23 cellular contexts compared by ENCODE assay signal in the genomic region with DNA sequence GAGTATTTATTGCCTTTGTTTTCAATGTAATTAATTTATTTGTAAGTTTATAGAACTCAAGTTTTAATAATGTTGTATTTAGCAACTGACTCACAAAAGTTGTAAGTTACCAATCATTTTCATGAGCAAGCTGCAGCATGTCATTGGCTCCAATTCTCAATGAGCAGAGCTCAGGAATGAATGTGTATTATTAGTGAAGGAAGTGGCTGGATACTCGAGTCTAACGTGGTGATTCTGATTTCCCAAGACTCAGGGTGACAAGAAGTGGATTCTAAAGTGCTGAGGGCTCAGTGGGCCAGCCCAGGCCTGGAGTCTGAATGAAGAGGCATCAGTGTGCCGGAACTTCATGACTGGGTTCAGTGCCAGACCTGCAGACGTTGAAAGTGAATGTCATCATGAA. TPM values are rescaled to one million over a fixed set of nuclear protein-coding genes. Genes with fewer than 3 reads are reported as not detected.
A peak's percentile ranks its signal among the peaks of the same experiment; 100 is the strongest.
DNase-seq lines count a peak whose midpoint lies in the region; ATAC-seq, FAIRE-seq and TF ChIP-seq lines count a peak whose summit lies in the region.
"Had no signal": no experiment of that assay in that cellular context is flagged by ENCODE, and none has a peak within 500 bp of the region (broad histone marks: within the 10 kb centered on the region; RNA-seq: fewer than 3 reads in every experiment).

No MANE protein-coding gene starts in this region.

- in situ Hi-C loops in mammary epithelial cell (cut with MboI; ENCODE audit: low sequenced_read_pairs in 2 of 2) = no loop called here

- H3K4me1 ChIP-seq in PC-9 (replicated peaks; ENCODE audit: insufficient read depth) = no peaks in the 10 kb centered on the region
- H3K4me1 ChIP-seq in mammary epithelial cell (ENCODE audit: insufficient read depth, low read length) = peaks cover 13% of the 10 kb centered on the region
- no peaks in the 10 kb centered on the region for H3K4me1 ChIP-seq in prostate gland (replicated peaks)
- H3K4me1 ChIP-seq: BLaER1 treated with 17β-estradiol and CSF1 and Interleukin-3, amounts not matched to agents 10 nM and 100 nM had no signal

- H3K4me1 Mint-ChIP-seq in activated T-cell treated with anti-CD3 and anti-CD28 coated beads, Interleukin-2, amount 50 U/mL, for 4 hours (ENCODE audit: low read depth) = no peaks in the 10 kb centered on the region
- H3K4me1 Mint-ChIP-seq: B cell had no signal

- no peaks in the 10 kb centered on the region for H3K9me2 ChIP-seq in PC-9 (ENCODE audit: insufficient read depth)

- H3K9me3 Mint-ChIP-seq in activated T-cell treated with anti-CD3 and anti-CD28 coated beads, Interleukin-2, amount 50 U/mL, for 4 hours = no peaks in the 10 kb centered on the region
- H3K9me3 Mint-ChIP-seq: CD8-positive, alpha-beta T cell had no signal

- H3K9me3 ChIP-seq in PC-9 (ENCODE audit: insufficient read depth, low read depth) (no peaks in the 10 kb centered on the region), mammary epithelial cell (replicated peaks; ENCODE audit: insufficient read depth, low read length) (no peaks in the 10 kb centered on the region), prostate gland (no peaks in the 10 kb centered on the region)

- no peak for TF ChIP-seq POLR2A in prostate gland (IDR thresholded peaks at IDR 0.05)

- H3K36me3 ChIP-seq in PC-9 (ENCODE audit: low read depth) (no peaks in the 10 kb centered on the region), mammary epithelial cell (ENCODE audit: insufficient read depth, low read length) (no peaks in the 10 kb centered on the region), prostate gland (no peaks in the 10 kb centered on the region)
- H3K36me3 ChIP-seq: BLaER1 treated with 17β-estradiol and CSF1 and Interleukin-3, amounts not matched to agents 10 nM and 100 nM had no signal

- H3K27ac ChIP-seq in PC-9 = no peak overlapping the region
- no peak overlapping the region for H3K27ac ChIP-seq in mammary epithelial cell (ENCODE audit: insufficient read depth, low read depth, low read length)
- no peak overlapping the region for H3K27ac ChIP-seq in prostate gland
- H3K27ac ChIP-seq: BLaER1 treated with 17β-estradiol and CSF1 and Interleukin-3, amounts not matched to agents 10 nM and 100 nM; HL-60 had no signal

- CTCF ChIA-PET in PC-9 (lab: Charles Lee) = no interaction called here
- CTCF ChIA-PET in mammary epithelial cell (lab: Charles Lee; ENCODE audit: low non-redundant PET) = interaction anchor here (0.5 kb wide), 1 partner anchor 295 kb away, joined by 4 read pairs; no protein-coding TSS in a partner anchor

- H3K27me3 Mint-ChIP-seq in activated T-cell treated with anti-CD3 and anti-CD28 coated beads, Interleukin-2, amount 50 U/mL, for 4 hours (ENCODE audit: low read depth) = peaks cover 13% of the 10 kb centered on the region

- no peak overlapping the region for H3K9ac ChIP-seq in mammary epithelial cell (ENCODE audit: insufficient read depth, low read length)
- H3K9ac ChIP-seq: BLaER1 treated with 17β-estradiol and CSF1 and Interleukin-3, amounts not matched to agents 10 nM and 100 nM had no signal

- no peak overlapping the region for H3K4me2 ChIP-seq in PC-9
- H3K4me2 ChIP-seq in mammary epithelial cell (ENCODE audit: insufficient read depth, low read depth, low read length) = peak overlapping the region; percentile 43
- H3K4me2 ChIP-seq: BLaER1 treated with 17β-estradiol and CSF1 and Interleukin-3, amounts not matched to agents 10 nM and 100 nM had no signal

- POLR2A ChIA-PET in PC-9 (lab: Charles Lee; ENCODE audit: unreplicated experiment) = no interaction called here

- BruUV-seq in PC-9 (replicated peaks; lab: Mats Ljungman, UMichigan) (no TSS peak), mammary epithelial cell (replicated peaks; lab: Mats Ljungman, UMichigan) (no TSS peak)

- no peaks in the 10 kb centered on the region for H3K27me3 ChIP-seq in PC-9 (ENCODE audit: insufficient read depth, low read depth)
- H3K27me3 ChIP-seq in mammary epithelial cell (ENCODE audit: insufficient read depth, low read length) = no peaks in the 10 kb centered on the region
- no peaks in the 10 kb centered on the region for H3K27me3 ChIP-seq in prostate gland (replicated peaks; ENCODE audit: insufficient read depth)
- H3K27me3 ChIP-seq: BLaER1 treated with 17β-estradiol and CSF1 and Interleukin-3, amounts not matched to agents 10 nM and 100 nM had no signal

- intact Hi-C loops in PC-9 (cut with micrococcal nuclease; ENCODE audit: unreplicated experiment) = no loop called here
- intact Hi-C loops in mammary epithelial cell (cut with micrococcal nuclease) = no loop called here
- intact Hi-C loops in prostate gland (cut with DNase I) = no loop called here

- no peak overlapping the region for H3K4me3 Mint-ChIP-seq in activated T-cell treated with anti-CD3 and anti-CD28 coated beads, Interleukin-2, amount 50 U/mL, for 4 hours
- H3K4me3 Mint-ChIP-seq: B cell; CD8-positive, alpha-beta T cell had no signal

- dilution Hi-C loops in mammary epithelial cell (cut with HindIII; ENCODE audit: low sequenced_read_pairs) = no loop called here

- 6% methylated on average over 4 of the region's 4 CpGs for WGBS in mammary epithelial cell (ENCODE audit: low coverage, missing lambda C conversion rate)
- 35% methylated on average over 4 of the region's 4 CpGs for WGBS in prostate gland

- no peaks in the 10 kb centered on the region for H3K79me2 ChIP-seq in PC-9 (ENCODE audit: low read depth)
- no peaks in the 10 kb centered on the region for H3K79me2 ChIP-seq in mammary epithelial cell (ENCODE audit: insufficient read depth, low read length)

- no peak for FAIRE-seq in RCC 7860 (lab: Jason Lieb, UNC)
- FAIRE-seq: GM12878, GM19239, HTR-8/SVneo, K562 had no signal

- no peaks in the 10 kb centered on the region for H3K36me3 Mint-ChIP-seq in activated T-cell treated with anti-CD3 and anti-CD28 coated beads, Interleukin-2, amount 50 U/mL, for 4 hours (ENCODE audit: insufficient read depth)
- H3K36me3 Mint-ChIP-seq: CD8-positive, alpha-beta T cell had no signal

- DNase-seq in PC-9 (no peak), mammary epithelial cell (peak; percentile 77), prostate gland (ENCODE audit: low spot score) (peak; percentile 42), RCC 7860 (ENCODE audit: low spot score) (no peak), KG1 (lab: John Stamatoyannopoulos, UW) (no peak)
- DNase-seq in activated T-cell treated with anti-CD3 and anti-CD28 coated beads, Interleukin-2, amount 50 U/mL, for 4 hours = no peak
- DNase-seq: Calu3; CD8-positive, alpha-beta T cell; DMS 273 treated with DMSO at 0.1 percent for 48 hours; DMS53; DND-41; EL; HCEC 1CT; IMR-90 had no signal

- no peak for TF ChIP-seq CTCF in PC-9 (conservative IDR thresholded peaks at IDR 0.05)
- TF ChIP-seq CTCF in mammary epithelial cell (conservative IDR thresholded peaks at IDR 0.05 in 1 of 2, IDR thresholded peaks at IDR 0.05 in 1 of 2; ENCODE audit: extremely low read depth in 1 of 2, insufficient read depth in 1 of 2, low read depth in 1 of 2, low read length in 2 of 2) = no peak
- no peak for TF ChIP-seq CTCF in prostate gland (IDR thresholded peaks at IDR 0.05)

- H2AFZ ChIP-seq in PC-9 (peak overlapping the region; percentile 58; the same call in 1 of the 2 replicates), mammary epithelial cell (ENCODE audit: low read depth, low read length) (peak overlapping the region; percentile 87)

- H4K20me1 ChIP-seq in PC-9 (ENCODE audit: insufficient read depth) (no peaks in the 10 kb centered on the region), mammary epithelial cell (ENCODE audit: insufficient read depth, low read length) (no peaks in the 10 kb centered on the region)
- H4K20me1 ChIP-seq: BLaER1 treated with 17β-estradiol and CSF1 and Interleukin-3, amounts not matched to agents 10 nM and 100 nM had no signal

- no peaks in the 10 kb centered on the region for H3F3A ChIP-seq in PC-9 (ENCODE audit: insufficient read depth, low read depth)

- no peak overlapping the region for H3K4me3 ChIP-seq in PC-9
- H3K4me3 ChIP-seq in mammary epithelial cell (replicated peaks in 1 of 3; ENCODE audit: insufficient read depth in 1 of 3, low read depth in 2 of 3, low read length in 3 of 3) = no peak overlapping the region
- H3K4me3 ChIP-seq in prostate gland = no peak overlapping the region
- H3K4me3 ChIP-seq: BLaER1 treated with 17β-estradiol and CSF1 and Interleukin-3, amounts not matched to agents 10 nM and 100 nM; GM12878; K562 had no signal

- ATAC-seq in esophagus mucosa = peak; percentile 75
- no peak for ATAC-seq in activated T-cell treated with anti-CD3 and anti-CD28 coated beads, Interleukin-2, amount 50 U/mL, for 4 hours
- ATAC-seq: CD8-positive, alpha-beta T cell; GM12878; K562 had no signal

RNA-seq across cellular contexts. Expression of a gene that starts 39.6 kb away (rescaled TPM):
- 1.4 and 1.9 TPM in 2 replicates for total RNA-seq in PC-9 (2021)
- 10 to 100 TPM in 1 of 2 donors, under 1 TPM in 1; 0.21 to 21.3 TPM for total RNA-seq in mammary epithelial cell
- 0.34 TPM for polyA plus RNA-seq in mammary epithelial cell
- polyA minus RNA-seq in mammary epithelial cell = not detected
- 1.2 TPM for total RNA-seq in esophagus mucosa
- total RNA-seq in prostate gland = 100 to 1,000 TPM in 1 of 2 donors, 10 to 100 TPM in 1; 11.8 to 668 TPM
- total RNA-seq in activated T-cell treated with anti-CD3 and anti-CD28 coated beads, Interleukin-2, amount 50 U/mL, for 4 hours = under 1 TPM; 0.19 to 0.38 (median 0.32) TPM
- total RNA-seq: A172; CD8-positive, alpha-beta T cell had no signal
- polyA plus RNA-seq: GM12878 had no signal

Comparison
In these comparisons a context has a peak if more than half of its experiments do, and no peak if none do; other contexts are left out.
1. DNase-seq: peak in mammary epithelial cell (single experiment) and prostate gland (single experiment); none in PC-9 (0 of 2), RCC 7860 (single experiment), activated T-cell treated with anti-CD3 and anti-CD28 coated beads, Interleukin-2, amount 50 U/mL, for 4 hours (single experiment) and KG1 (single experiment).